ENCODE assay signal across 31 cellular contexts in genomic region chr4:33268776-33269175, GRCh38.
"Had no signal": no experiment of that assay in that cellular context is flagged by ENCODE, and none has a peak within 500 bp of the region (broad histone marks: within the 10 kb centered on the region; RNA-seq: fewer than 3 reads in every experiment).

No MANE protein-coding gene starts in this region.

- H3K9me3 ChIP-seq: adrenal gland, body of pancreas, esophagus muscularis mucosa, gastrocnemius medialis, heart left ventricle had no signal

- ATAC-seq: activated CD4-positive, alpha-beta T cell treated with anti-CD3 and anti-CD28 coated beads for 36 hours; activated CD8-positive, alpha-beta memory T cell treated with anti-CD3 and anti-CD28 coated beads, Interleukin-2, amount 10 ng/mL, durations not matched to agents 7 days and 5 days; activated CD8-positive, alpha-beta T cell treated with anti-CD3 and anti-CD28 coated beads, Interleukin-2, amount 10 ng/mL, durations not matched to agents 7 days and 5 days; activated naive CD8-positive, alpha-beta T cell treated with anti-CD3 and anti-CD28 coated beads, Interleukin-2, amount 50 U/mL, for 24 hours; body of pancreas; effector memory CD8-positive, alpha-beta T cell; foreskin keratinocyte; gastrocnemius medialis; heart left ventricle had no signal

- H3K4me1 ChIP-seq: adrenal gland, body of pancreas, esophagus muscularis mucosa, foreskin keratinocyte, gastrocnemius medialis, heart left ventricle had no signal

- H3K27me3 ChIP-seq: adrenal gland, body of pancreas, esophagus muscularis mucosa, foreskin keratinocyte, gastrocnemius medialis, heart left ventricle had no signal

- H3K27ac ChIP-seq: adrenal gland, body of pancreas, esophagus muscularis mucosa, foreskin keratinocyte, gastrocnemius medialis, heart left ventricle had no signal

- DNase-seq: activated CD4-positive, alpha-beta memory T cell treated with anti-CD3 and anti-CD28 coated beads for 36 hours; activated CD4-positive, alpha-beta T cell treated with anti-CD3 and anti-CD28 coated beads for 36 hours; activated CD4-positive, alpha-beta T cell treated with anti-CD3 and anti-CD28 coated beads, Interleukin-2, amount 10 ng/mL, durations not matched to agents 24 days and 14 days; activated CD4-positive, CD25-positive, alpha-beta regulatory T cell; activated CD4-positive, CD25-positive, alpha-beta regulatory T cell treated with anti-CD3 and anti-CD28 coated beads, Interleukin-2, amount 50 U/mL, for 72 hours; activated CD8-positive, alpha-beta memory T cell treated with anti-CD3 and anti-CD28 coated beads, Interleukin-2, amount 10 ng/mL, durations not matched to agents 7 days and 5 days; activated CD8-positive, alpha-beta memory T cell treated with anti-CD3 and anti-CD28 coated beads, Interleukin-2, amount 50 U/mL, for 4 hours; activated CD8-positive, alpha-beta T cell treated with anti-CD3 and anti-CD28 coated beads, Interleukin-2, amount 10 ng/mL, durations not matched to agents 7 days and 5 days; activated effector memory CD4-positive, alpha-beta T cell treated with anti-CD3 and anti-CD28 coated beads, Interleukin-2, amount 50 U/mL, for 16 hours; activated naive CD4-positive, alpha-beta T cell treated with anti-CD3 and anti-CD28 coated beads for 36 hours; activated naive CD8-positive, alpha-beta T cell treated with anti-CD3 and anti-CD28 coated beads for 36 hours; activated naive CD8-positive, alpha-beta T cell treated with anti-CD3 and anti-CD28 coated beads, Interleukin-2, amount 50 U/mL, for 24 hours; activated T-cell treated with anti-CD3 and anti-CD28 coated beads, Interleukin-2, amount 50 U/mL, for 1 hour; activated T-cell treated with anti-CD3 and anti-CD28 coated beads, Interleukin-2, amount 50 U/mL, for 48 hours; adrenal gland; amygdala; aorta; body of pancreas; caudate nucleus; cortex of kidney; dermis blood vessel endothelial cell; effector CD4-positive, alpha-beta T cell; effector memory CD8-positive, alpha-beta T cell; erythroblast; foreskin keratinocyte; gastrocnemius medialis; glutamatergic neuron; T-helper 9 cell had no signal

- FAIRE-seq: colon had no signal

- H3K4me3 ChIP-seq: adrenal gland, body of pancreas, esophagus muscularis mucosa, gastrocnemius medialis, heart left ventricle had no signal

- H3K36me3 ChIP-seq: adrenal gland, esophagus muscularis mucosa, gastrocnemius medialis, heart left ventricle had no signal
